ENCODE assay signal across 1 cellular context in the genomic region with DNA sequence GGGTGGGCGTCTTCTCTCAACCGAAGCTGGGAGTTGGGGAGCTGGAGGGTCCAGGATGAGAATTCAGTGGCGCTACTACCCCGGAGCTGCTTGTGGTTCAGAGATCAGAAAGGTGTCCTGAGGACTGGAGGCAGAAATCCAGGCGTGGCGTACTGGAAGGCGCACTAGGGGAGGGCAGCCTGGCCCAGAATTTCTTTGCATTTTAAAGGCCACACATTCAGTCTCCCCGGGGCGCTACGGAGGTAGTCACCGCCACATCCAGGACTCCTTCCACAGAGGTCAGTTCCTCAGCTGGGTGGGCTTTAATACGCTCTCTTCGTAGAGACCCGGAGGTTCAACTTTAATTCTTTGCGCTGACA.
TF ChIP-seq lines count a peak whose summit lies in the region.

No MANE protein-coding gene starts in this region.

TF ChIP-seq in GM12878, 131 proteins besides CTCF, POLR2A, EP300 and RAD21 (continued from another document):
- peak; percentile 37; the same call in 1 of the 2 replicates for TF ChIP-seq ZNF207 (IDR thresholded peaks at IDR 0.05; ENCODE audit: borderline replicate concordance)
- TF ChIP-seq SMAD1 (IDR thresholded peaks at IDR 0.05; ENCODE audit: low read depth, partially characterized antibody), result no peak
- TF ChIP-seq CBX5 (IDR thresholded peaks at IDR 0.05; ENCODE audit: low read depth), result no peak
- no peak for TF ChIP-seq TCF7 (IDR thresholded peaks at IDR 0.05; ENCODE audit: borderline replicate concordance)
- 0 out of 2 replicates have a peak, but pooled peaks have one; percentile 26 for TF ChIP-seq IKZF1 (conservative IDR thresholded peaks at IDR 0.05)
- no peak for TF ChIP-seq MYC (IDR thresholded peaks at IDR 0.05; ENCODE audit: insufficient read depth, insufficient read length, insufficient replicate concordance, low read length, severe bottlenecking)
- no peak for TF ChIP-seq RFX5 (IDR thresholded peaks at IDR 0.05; ENCODE audit: low read depth, low read length)
- TF ChIP-seq STAT1 (conservative IDR thresholded peaks at IDR 0.05), result no peak
- no peak for TF ChIP-seq BMI1 (IDR thresholded peaks at IDR 0.05; ENCODE audit: borderline replicate concordance)
- TF ChIP-seq PAX5 (IDR thresholded peaks at IDR 0.05; ENCODE audit: borderline replicate concordance, low read depth, low read length), result no peak
- no peak for TF ChIP-seq SUPT20H (IDR thresholded peaks at IDR 0.05; ENCODE audit: borderline replicate concordance, control insufficient read depth, low read depth, low read length)
- no peak for TF ChIP-seq MTA3 (IDR thresholded peaks at IDR 0.05; ENCODE audit: borderline replicate concordance, low read length)
- TF ChIP-seq CBFB (IDR thresholded peaks at IDR 0.05; ENCODE audit: low read depth), result no peak
- no peak for TF ChIP-seq MAX (IDR thresholded peaks at IDR 0.05; ENCODE audit: low read depth, low read length)
- TF ChIP-seq, protein P1, sequence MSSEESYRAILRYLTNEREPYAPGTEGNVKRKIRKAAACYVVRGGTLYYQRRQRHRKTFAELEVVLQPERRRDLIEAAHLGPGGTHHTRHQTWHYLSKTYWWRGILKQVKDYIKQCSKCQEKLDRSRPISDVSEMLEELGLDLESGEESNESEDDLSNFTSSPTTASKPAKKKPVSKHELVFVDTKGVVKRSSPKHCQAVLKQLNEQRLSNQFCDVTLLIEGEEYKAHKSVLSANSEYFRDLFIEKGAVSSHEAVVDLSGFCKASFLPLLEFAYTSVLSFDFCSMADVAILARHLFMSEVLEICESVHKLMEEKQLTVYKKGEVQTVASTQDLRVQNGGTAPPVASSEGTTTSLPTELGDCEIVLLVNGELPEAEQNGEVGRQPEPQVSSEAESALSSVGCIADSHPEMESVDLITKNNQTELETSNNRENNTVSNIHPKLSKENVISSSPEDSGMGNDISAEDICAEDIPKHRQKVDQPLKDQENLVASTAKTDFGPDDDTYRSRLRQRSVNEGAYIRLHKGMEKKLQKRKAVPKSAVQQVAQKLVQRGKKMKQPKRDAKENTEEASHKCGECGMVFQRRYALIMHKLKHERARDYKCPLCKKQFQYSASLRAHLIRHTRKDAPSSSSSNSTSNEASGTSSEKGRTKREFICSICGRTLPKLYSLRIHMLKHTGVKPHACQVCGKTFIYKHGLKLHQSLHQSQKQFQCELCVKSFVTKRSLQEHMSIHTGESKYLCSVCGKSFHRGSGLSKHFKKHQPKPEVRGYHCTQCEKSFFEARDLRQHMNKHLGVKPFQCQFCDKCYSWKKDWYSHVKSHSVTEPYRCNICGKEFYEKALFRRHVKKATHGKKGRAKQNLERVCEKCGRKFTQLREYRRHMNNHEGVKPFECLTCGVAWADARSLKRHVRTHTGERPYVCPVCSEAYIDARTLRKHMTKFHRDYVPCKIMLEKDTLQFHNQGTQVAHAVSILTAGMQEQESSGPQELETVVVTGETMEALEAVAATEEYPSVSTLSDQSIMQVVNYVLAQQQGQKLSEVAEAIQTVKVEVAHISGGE (CRISPR knock-in tag; IDR thresholded peaks at IDR 0.05), result no peak
- no peak for TF ChIP-seq MEF2B (IDR thresholded peaks at IDR 0.05; ENCODE audit: partially characterized antibody, poor library complexity, severe bottlenecking)
- no peak for TF ChIP-seq RB1 (IDR thresholded peaks at IDR 0.05; ENCODE audit: borderline replicate concordance)
- TF ChIP-seq FOXM1 (IDR thresholded peaks at IDR 0.05; ENCODE audit: low read depth, low read length), result no peak
- no peak for TF ChIP-seq ELK1 (IDR thresholded peaks at IDR 0.05; ENCODE audit: low read depth, low read length)
